Comparison of ENCODE assay signal across 1 cellular context in genomic region chr4:99059550-99059949, GRCh38.
TF ChIP-seq lines count a peak whose summit lies in the region.

No MANE protein-coding gene starts in this region.

TF ChIP-seq in WTC11, 78 proteins besides CTCF, POLR2A, EP300 and RAD21 (continued from another document):
- TF ChIP-seq ZNF512 (CRISPR knock-in tag; IDR thresholded peaks at IDR 0.05; ENCODE audit: borderline replicate concordance) = no peak
- no peak for TF ChIP-seq ATF3 (CRISPR knock-in tag; conservative IDR thresholded peaks at IDR 0.05)
- TF ChIP-seq GABPB1 (CRISPR knock-in tag; IDR thresholded peaks at IDR 0.05) = no peak
- no peak for TF ChIP-seq FOXP4 (CRISPR knock-in tag; IDR thresholded peaks at IDR 0.05)
- no peak for TF ChIP-seq KAT7 (CRISPR knock-in tag; IDR thresholded peaks at IDR 0.05; ENCODE audit: borderline replicate concordance)
- TF ChIP-seq ELF4 (CRISPR knock-in tag; IDR thresholded peaks at IDR 0.05; ENCODE audit: low read depth) = no peak
